Comparison of ENCODE assay signal across 23 cellular contexts in the genomic region with DNA sequence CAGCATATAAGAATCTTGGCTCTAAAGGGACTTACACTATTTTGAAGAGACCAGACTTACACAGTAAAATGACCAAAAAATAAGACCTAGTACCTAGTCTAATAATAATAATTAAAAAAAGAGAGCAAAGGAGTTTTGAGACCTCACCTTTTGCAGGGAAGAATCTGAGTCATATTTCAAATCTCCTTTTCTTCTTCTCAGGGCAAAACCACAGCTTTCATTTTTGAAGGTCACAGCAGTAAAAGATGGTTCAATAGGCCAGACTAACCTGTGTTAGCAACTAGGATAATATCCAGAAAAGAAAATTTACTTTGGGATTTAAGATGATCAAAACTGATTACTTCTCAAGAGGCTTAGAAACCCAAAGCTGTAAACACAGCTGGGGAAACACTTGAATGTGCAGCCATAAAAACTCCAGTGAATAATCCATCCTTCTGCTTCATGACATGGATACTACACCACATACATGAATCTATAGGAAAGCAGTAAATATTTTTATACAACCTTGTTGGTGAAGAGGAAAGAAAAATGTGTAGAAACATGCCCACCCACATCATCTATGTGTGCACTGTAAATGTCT. TPM values are rescaled to one million over a fixed set of nuclear protein-coding genes. Genes with fewer than 3 reads are reported as not detected.
DNase-seq lines count a peak whose midpoint lies in the region; ATAC-seq, FAIRE-seq and TF ChIP-seq lines count a peak whose summit lies in the region.
"Had no signal": no experiment of that assay in that cellular context is flagged by ENCODE, and none has a peak within 500 bp of the region (broad histone marks: within the 10 kb centered on the region; RNA-seq: fewer than 3 reads in every experiment).

No MANE protein-coding gene starts in this region.

- H3K36me3 ChIP-seq in ACC112 (ENCODE audit: insufficient read depth, low read length), result no peaks in the 10 kb centered on the region
- H3K36me3 ChIP-seq in GM12878 (ENCODE audit: control insufficient read depth in 2 of 2, insufficient read depth in 2 of 2, low read length in 1 of 2), result no peaks in the 10 kb centered on the region
- H3K36me3 ChIP-seq: BLaER1 treated with 17β-estradiol and CSF1 and Interleukin-3, amounts not matched to agents 10 nM and 100 nM; brain microvascular endothelial cell had no signal

- H3K4me1 ChIP-seq in ACC112 (ENCODE audit: control insufficient read depth, insufficient read depth, low read length, unreplicated experiment), result peaks cover 3% of the 10 kb centered on the region
- H3K4me1 ChIP-seq in GM12878 (ENCODE audit: control insufficient read depth, insufficient read depth, low read length), result no peaks in the 10 kb centered on the region
- H3K4me1 ChIP-seq: BLaER1 treated with 17β-estradiol and CSF1 and Interleukin-3, amounts not matched to agents 10 nM and 100 nM had no signal

- peaks cover 3% of the 10 kb centered on the region; the same call in 2 of the 3 replicates for H3K9me3 ChIP-seq in GM12878 (replicated peaks; ENCODE audit: control insufficient read depth, insufficient read depth, low read length)

- RAD21 ChIA-PET in GM12878 (lab: Charles Lee; ENCODE audit: unreplicated experiment), result interaction anchor here (0.6 to 1.6 kb wide), 8 partner anchors 10 to 1420 kb away, joined by 3 to 9 read pairs (median 4); no protein-coding TSS in a partner anchor

- no peaks in the 10 kb centered on the region for H3K27me3 ChIP-seq in ACC112 (ENCODE audit: insufficient read depth, low read length)
- H3K27me3 ChIP-seq in GM12878 (replicated peaks in 1 of 2; ENCODE audit: control insufficient read depth in 2 of 2, insufficient read depth in 2 of 2, low read length in 1 of 2), result no peaks in the 10 kb centered on the region
- H3K27me3 ChIP-seq: BLaER1 treated with 17β-estradiol and CSF1 and Interleukin-3, amounts not matched to agents 10 nM and 100 nM; brain microvascular endothelial cell had no signal

- TF ChIP-seq EP300 in GM12878 (IDR thresholded peaks at IDR 0.05; ENCODE audit: borderline replicate concordance in 1 of 2, control insufficient read depth in 1 of 2, low read depth in 2 of 2, low read length in 2 of 2), result no peak

- H3K4me2 ChIP-seq in GM12878 (ENCODE audit: control insufficient read depth, insufficient read depth), result no peak overlapping the region
- H3K4me2 ChIP-seq: BLaER1 treated with 17β-estradiol and CSF1 and Interleukin-3, amounts not matched to agents 10 nM and 100 nM had no signal

- POLR2A ChIA-PET in GM12878 (lab: Charles Lee), result interaction anchor here (1.1 kb wide), 2 partner anchors 16 to 24 kb away, joined by 3 to 6 read pairs; no protein-coding TSS in a partner anchor

- no peak overlapping the region for H3K27ac ChIP-seq in ACC112 (ENCODE audit: low read depth, low read length)
- H3K27ac ChIP-seq in GM12878 (ENCODE audit: control insufficient read depth, insufficient read depth), result no peak overlapping the region; the same call in 1 of the 2 replicates
- H3K27ac ChIP-seq: BLaER1 treated with 17β-estradiol and CSF1 and Interleukin-3, amounts not matched to agents 10 nM and 100 nM; brain microvascular endothelial cell had no signal

- H3K79me2 ChIP-seq in ACC112 (ENCODE audit: control insufficient read depth, insufficient read depth, low read length, unreplicated experiment) (no peaks in the 10 kb centered on the region), GM12878 (ENCODE audit: control insufficient read depth, insufficient read depth, low read length) (no peaks in the 10 kb centered on the region)

- intact Hi-C loops in GM12878 (cut with micrococcal nuclease; ENCODE audit: unreplicated experiment), result no loop called here

- ATAC-seq in GM19351 (IDR thresholded peaks at IDR 0.05; ENCODE audit: unreplicated experiment) (peak; percentile 61), GM12878 (peak; percentile 75), GM21390 (IDR thresholded peaks at IDR 0.05; ENCODE audit: unreplicated experiment) (no peak)
- ATAC-seq: activated CD8-positive, alpha-beta T cell treated with anti-CD3 and anti-CD28 coated beads, Interleukin-2, amount 10 ng/mL, durations not matched to agents 7 days and 5 days; stimulated activated effector memory CD8-positive, alpha-beta T cell treated with anti-CD3 and anti-CD28 coated beads, Interleukin-12 subunit alpha, Interleukin-12 subunit beta, amount 100 ng/mL, for 72 hours had no signal

- H2AFZ ChIP-seq in ACC112 (ENCODE audit: low read length, unreplicated experiment), result peak overlapping the region; percentile 12
- no peak overlapping the region for H2AFZ ChIP-seq in GM12878 (ENCODE audit: control insufficient read depth, low read depth, low read length)

- FAIRE-seq in GM12878 (lab: Jason Lieb, UNC), result no peak

- TF ChIP-seq RAD21 in GM12878 (IDR thresholded peaks at IDR 0.05; ENCODE audit: insufficient read depth, low read depth, low read length), result no peak

- TF ChIP-seq CTCF in GM12878 (IDR thresholded peaks at IDR 0.05 in 2 of 3, conservative IDR thresholded peaks at IDR 0.05 in 1 of 3; ENCODE audit: control insufficient read depth in 2 of 3, extremely low read depth in 1 of 3, insufficient read depth in 1 of 3, low read depth in 3 of 3, low read length in 3 of 3), result no peak

- no TSS peak for BruUV-seq in GM12878 (replicated peaks; lab: Mats Ljungman, UMichigan)

- H3K9ac ChIP-seq in GM12878 (ENCODE audit: control insufficient read depth, insufficient read depth, low read length), result no peak overlapping the region
- H3K9ac ChIP-seq: BLaER1 treated with 17β-estradiol and CSF1 and Interleukin-3, amounts not matched to agents 10 nM and 100 nM had no signal

- H3K4me3 ChIP-seq in ACC112 (ENCODE audit: low read depth, low read length) (no peak overlapping the region), GM12878 (no peak overlapping the region)
- H3K4me3 ChIP-seq: BLaER1 treated with 17β-estradiol and CSF1 and Interleukin-3, amounts not matched to agents 10 nM and 100 nM had no signal

- CTCF ChIA-PET in GM12878 (lab: Yijun Ruan, JAX), result interaction anchor here (0.7 to 3.0 kb wide), 8 partner anchors 8 to 617 kb away, joined by 3 to 16 read pairs (median 3); no protein-coding TSS in a partner anchor

- no peak for TF ChIP-seq POLR2A in GM12878 (IDR thresholded peaks at IDR 0.05; ENCODE audit: low read depth, low read length)

- DNase-seq in NCI-H345 treated with DMSO at 0.1 percent for 48 hours (lab: John Stamatoyannopoulos, UW; ENCODE audit: unreplicated experiment) (peak; percentile 18), GM12878 (ENCODE audit: low read depth, low spot score) (no peak), 8988T (no peak), epidermal melanocyte (ENCODE audit: insufficient read length, low spot score) (no peak)
- DNase-seq: activated CD4-positive, alpha-beta T cell treated with anti-CD3 and anti-CD28 coated beads for 1 hour; activated CD8-positive, alpha-beta T cell treated with anti-CD3 and anti-CD28 coated beads, Interleukin-2, amount 10 ng/mL, durations not matched to agents 7 days and 5 days; activated naive CD4-positive, alpha-beta T cell; brain microvascular endothelial cell; effector CD8-positive, alpha-beta T cell; foreskin melanocyte; KBM-7; mesendoderm; MM.1S; NCI-H1694 treated with DMSO at 0.1 percent for 48 hours; NCI-H226; occipital lobe; stimulated activated CD4-positive, alpha-beta T cell treated with anti-CD3 and anti-CD28 coated beads, Interleukin-2, amount 100 ng/mL, for 48 hours had no signal

- in situ Hi-C loops in GM12878 (cut with MboI), result no loop called here

- no peaks in the 10 kb centered on the region for H4K20me1 ChIP-seq in GM12878 (ENCODE audit: control insufficient read depth, insufficient read depth)
- H4K20me1 ChIP-seq: BLaER1 treated with 17β-estradiol and CSF1 and Interleukin-3, amounts not matched to agents 10 nM and 100 nM had no signal

- SMC1A ChIA-PET in GM12878 (lab: Charles Lee; ENCODE audit: uncharacterized antibody, unreplicated experiment), result interaction anchor here (1.0 to 3.3 kb wide), 14 partner anchors 10 to 604 kb away, joined by 3 to 18 read pairs (median 5); no protein-coding TSS in a partner anchor

TF ChIP-seq in GM12878, 131 proteins besides CTCF, POLR2A, EP300 and RAD21:
- TF ChIP-seq FOXM1 (IDR thresholded peaks at IDR 0.05; ENCODE audit: low read depth, low read length), result no peak

RNA-seq across cellular contexts. Expression of gene LNX1, which starts 25.9 kb away (rescaled TPM):
- 1.5 and 1.6 TPM in 2 replicates for total RNA-seq in GM12878 (2013; cell fraction: nucleolus; rRNA removed)
- total RNA-seq in GM12878 (2014; rRNA removed) (1.4 and 2.2 TPM in 2 replicates), GM12878 (2014; rRNA removed; fragmentation: Illumina TruSeq; extraction: Trizol) (0.92 and 1.0 TPM in 2 replicates), GM12878 (2021) (1.4 and 1.5 TPM in 2 replicates)
- polyA plus RNA-seq in GM12878 (2011; ENCODE audit: low read depth), result 0.26 TPM
- polyA plus RNA-seq in GM12878 (2011; rRNA removed) (0.53 and 0.81 TPM in 2 replicates), GM12878 (2014; fragmentation: Illumina TruSeq; extraction: Trizol) (1.1 and 1.3 TPM in 2 replicates), GM12878 (2014; fragmentation: Nextera tagmentation; extraction: Ambion mirVana) (1 to 10 TPM in 1 of 2 experiments, under 1 TPM in 1; 0.88 to 1.2 TPM), GM12878 (2014; rRNA removed) (0.53 and 1.1 TPM in 2 replicates), GM12878 (2016; fragmentation: Nextera tagmentation; extraction: Ambion mirVana) (under 1 TPM; 0.72 to 0.79 TPM)
- polyA plus RNA-seq in GM12878 (2011; cell fraction: cytosol; rRNA removed), result 0.76 and 1.0 TPM in 2 replicates
- 2.3 and 2.7 TPM in 2 replicates for polyA plus RNA-seq in GM12878 (2011; cell fraction: nucleus; rRNA removed)
- polyA plus RNA-seq in GM12878 (2012), result 0.30 and 0.73 TPM in 2 replicates
- 0.98 and 3.6 TPM in 2 replicates for polyA minus RNA-seq in GM12878 (2011; rRNA and poly(A)+ RNA removed)
- 1.3 TPM in 1 of 2 replicates, not detected in the other for polyA minus RNA-seq in GM12878 (2011; cell fraction: cytosol; rRNA and poly(A)+ RNA removed)
- 0.73 and 1.1 TPM in 2 replicates for polyA minus RNA-seq in GM12878 (2011; cell fraction: nucleus; rRNA and poly(A)+ RNA removed)
- total RNA-seq: activated CD8-positive, alpha-beta T cell treated with anti-CD3 and anti-CD28 coated beads, Interleukin-2, amount 10 ng/mL, durations not matched to agents 7 days and 5 days; T-helper 1 cell treated with Interleukin-12 subunit alpha and Interleukin-12 subunit beta and Interleukin-4 antibody, amounts not matched to agents 30 ng/mL and 1 ng/mL, for 36 hours had no signal
